8 cellular contexts compared by ENCODE assay signal in genomic region chr15:100849021-100849831, GRCh38. TPM values are rescaled to one million over a fixed set of nuclear protein-coding genes. Genes with fewer than 3 reads are reported as not detected.
DNase-seq lines count a peak whose midpoint lies in the region; ATAC-seq, FAIRE-seq and TF ChIP-seq lines count a peak whose summit lies in the region.

No MANE protein-coding gene starts in this region.

- CTCF ChIA-PET in HepG2 (lab: Yijun Ruan, JAX; ENCODE audit: low intra/inter-chr PET ratio, low total read pairs) = no interaction called here

- no peaks in the 10 kb centered on the region for H3K9me3 ChIP-seq in right lobe of liver
- no peaks in the 10 kb centered on the region for H3K9me3 ChIP-seq in HepG2 (ENCODE audit: low read length)

- H3K9me3 Mint-ChIP-seq in activated T-cell treated with anti-CD3 and anti-CD28 coated beads, Interleukin-2, amount 50 U/mL, for 72 hours = no peaks in the 10 kb centered on the region

- no peaks in the 10 kb centered on the region for H3K79me2 ChIP-seq in HepG2 (ENCODE audit: insufficient read depth, low read length)

- TF ChIP-seq CTCF in right lobe of liver (IDR thresholded peaks at IDR 0.05) (no peak), HepG2 (CRISPR knock-in tag; IDR thresholded peaks at IDR 0.05) (no peak), fibroblast of villous mesenchyme (IDR thresholded peaks at IDR 0.05; ENCODE audit: insufficient read depth, low read depth, low read length) (peak; percentile 36)

- POLR2A ChIA-PET in HepG2 (lab: Yijun Ruan, JAX) = no interaction called here

- H3K9ac ChIP-seq in HepG2 (ENCODE audit: insufficient read depth, low read depth, low read length) = no peak overlapping the region

- peaks cover 5% of the 10 kb centered on the region for H3K4me1 Mint-ChIP-seq in activated T-cell treated with anti-CD3 and anti-CD28 coated beads, Interleukin-2, amount 50 U/mL, for 72 hours (ENCODE audit: low read depth)

- H3K4me3 ChIP-seq in right lobe of liver (peak overlapping the region; percentile 0 to 42 (median 3)), HepG2 (replicated peaks in 1 of 3; ENCODE audit: insufficient read depth in 1 of 3, low read depth in 2 of 3, low read length in 3 of 3) (no peak overlapping the region), fibroblast of villous mesenchyme (ENCODE audit: low read depth, low read length) (peak overlapping the region; percentile 73), urinary bladder (ENCODE audit: low read depth, low read length) (peak overlapping the region; percentile 50)

- in situ Hi-C loops in HepG2 (cut with HindIII; ENCODE audit: extremely low pct_ligation_motif_present, low pct_unique_long_range_greater_than_20kb) = no loop called here

- H3K27me3 ChIP-seq in right lobe of liver (peaks cover 0 to 6% of the 10 kb centered on the region in 2 donors), HepG2 (ENCODE audit: control insufficient read depth in 1 of 2, insufficient read depth in 2 of 2, low read length in 2 of 2) (peaks cover 0 to 6% of the 10 kb centered on the region in 2 experiments; a peak in 1 of 5 replicates)

- H3K27ac Mint-ChIP-seq in activated T-cell treated with anti-CD3 and anti-CD28 coated beads, Interleukin-2, amount 50 U/mL, for 72 hours = no peak overlapping the region

- H3K27me3 Mint-ChIP-seq in activated T-cell treated with anti-CD3 and anti-CD28 coated beads, Interleukin-2, amount 50 U/mL, for 72 hours (ENCODE audit: low read depth) = peaks cover 25% of the 10 kb centered on the region

- no peaks in the 10 kb centered on the region for H4K20me1 ChIP-seq in HepG2 (ENCODE audit: insufficient read depth, low read length)

- H3K4me2 ChIP-seq in HepG2 (ENCODE audit: low read depth, low read length) = no peak overlapping the region

- TF ChIP-seq EP300 in HepG2 (IDR thresholded peaks at IDR 0.05; ENCODE audit: low read depth in 2 of 2, low read length in 2 of 2) (no peak), HepG2 (CRISPR knock-in tag; IDR thresholded peaks at IDR 0.05; ENCODE audit: borderline replicate concordance) (no peak)

- 21% methylated on average over 14 of the region's 44 CpGs for WGBS in right lobe of liver (ENCODE audit: insufficient coverage, low coverage, low lambda C conversion rate, missing lambda C conversion rate)
- WGBS in HepG2 (ENCODE audit: low lambda C conversion rate) = 73% methylated on average over 24 of the region's 44 CpGs
- WGBS in urinary bladder = 13% methylated on average over 44 of the region's 44 CpGs

- intact Hi-C loops in right lobe of liver (cut with DNase I) = no loop called here
- intact Hi-C loops in HepG2 (cut with micrococcal nuclease; ENCODE audit: unreplicated experiment) = no loop called here
- intact Hi-C loops in posterior cingulate gyrus (cut with DNase I) = no loop called here

- no peaks in the 10 kb centered on the region for H3K36me3 ChIP-seq in right lobe of liver
- H3K36me3 ChIP-seq in HepG2 (replicated peaks in 1 of 2; ENCODE audit: control insufficient read depth in 1 of 2, insufficient read depth in 2 of 2, low read length in 2 of 2) = no peaks in the 10 kb centered on the region
- no peaks in the 10 kb centered on the region for H3K36me3 ChIP-seq in urinary bladder (ENCODE audit: insufficient read depth)

- H3K4me3 Mint-ChIP-seq in activated T-cell treated with anti-CD3 and anti-CD28 coated beads, Interleukin-2, amount 50 U/mL, for 72 hours = peak overlapping the region; percentile 75 to 87

- TF ChIP-seq POLR2A in right lobe of liver (IDR thresholded peaks at IDR 0.05) (no peak), HepG2 (IDR thresholded peaks at IDR 0.05; ENCODE audit: insufficient read depth in 1 of 2, low read depth in 2 of 2, low read length in 2 of 2) (no peak)

- H3K27ac ChIP-seq in right lobe of liver = no peak overlapping the region
- H3K27ac ChIP-seq in HepG2 (ENCODE audit: extremely low read length, insufficient read depth, low read length) = no peak overlapping the region
- H3K27ac ChIP-seq in urinary bladder (ENCODE audit: low read depth) = no peak overlapping the region

- peak in 1 of 3 donors; percentile 53 for DNase-seq in right lobe of liver
- no peak for DNase-seq in HepG2 (ENCODE audit: low spot score)
- peak; percentile 37 for DNase-seq in NCI-H524 treated with DMSO at 0.1 percent for 48 hours (lab: John Stamatoyannopoulos, UW)
- peak; percentile 78 to 79 for DNase-seq in activated T-cell treated with anti-CD3 and anti-CD28 coated beads, Interleukin-2, amount 50 U/mL, for 72 hours
- DNase-seq in fibroblast of villous mesenchyme (ENCODE audit: low read depth) = peak; percentile 58
- peak in 6 of 10 donors; percentile 32 to 92 (median 58) for DNase-seq in posterior cingulate gyrus
- no peak for DNase-seq in NCI-H2196 (lab: John Stamatoyannopoulos, UW; ENCODE audit: unreplicated experiment)

- TF ChIP-seq RAD21 in HepG2 (CRISPR knock-in tag; IDR thresholded peaks at IDR 0.05) = no peak

- no peaks in the 10 kb centered on the region for H3K4me1 ChIP-seq in right lobe of liver
- H3K4me1 ChIP-seq in HepG2 (ENCODE audit: insufficient read depth, low read length) = no peaks in the 10 kb centered on the region; the same call in none of the 2 replicates
- H3K4me1 ChIP-seq in urinary bladder (ENCODE audit: insufficient read depth) = no peaks in the 10 kb centered on the region

- FAIRE-seq in HepG2 (lab: Jason Lieb, UNC) = no peak

- ATAC-seq in right lobe of liver (peak; percentile 18 to 50 (median 48)), HepG2 (no peak)
- ATAC-seq in activated T-cell treated with anti-CD3 and anti-CD28 coated beads, Interleukin-2, amount 50 U/mL, for 72 hours (replicated peaks in 1 of 2) = peak; percentile 94 to 95

- no TSS peak for BruUV-seq in HepG2 (replicated peaks; lab: Mats Ljungman, UMichigan)

- no peak overlapping the region for H2AFZ ChIP-seq in HepG2 (ENCODE audit: low read length)

- no peaks in the 10 kb centered on the region for H3K36me3 Mint-ChIP-seq in activated T-cell treated with anti-CD3 and anti-CD28 coated beads, Interleukin-2, amount 50 U/mL, for 72 hours (ENCODE audit: insufficient read depth in 2 of 2)

TF ChIP-seq in HepG2, 621 proteins besides CTCF, POLR2A, EP300 and RAD21 (continues in another document):
- no peak for TF ChIP-seq HOXA9 (CRISPR knock-in tag; IDR thresholded peaks at IDR 0.05; ENCODE audit: borderline replicate concordance)
- no peak for TF ChIP-seq ZFYVE20 (CRISPR knock-in tag; IDR thresholded peaks at IDR 0.05; ENCODE audit: borderline replicate concordance, low read depth)
- no peak for TF ChIP-seq GPBP1L1 (CRISPR knock-in tag; IDR thresholded peaks at IDR 0.05)
- no peak for TF ChIP-seq ZNF850 (CRISPR knock-in tag; conservative IDR thresholded peaks at IDR 0.05)

RNA-seq across cellular contexts. Expression of gene ALDH1A3, which starts 30.4 kb away (rescaled TPM):
- total RNA-seq in right lobe of liver (1 to 10 TPM; 1.6 to 7.8 (median 4.2) TPM), HepG2 (2016; rRNA removed; fragmentation: Illumina TruSeq; extraction: Trizol) (not detected in 2 replicates), fibroblast of villous mesenchyme (42.7 and 46.7 TPM in 2 replicates), urinary bladder (11.2 TPM)
- not detected in 2 replicates for total RNA-seq in HepG2 (2016; cell fraction: cytosol; rRNA removed; fragmentation: Illumina TruSeq; extraction: Trizol; ENCODE audit: low read depth)
- total RNA-seq in HepG2 (2016; cell fraction: insoluble cytoplasmic fraction; rRNA removed; fragmentation: Illumina TruSeq; extraction: Trizol) = not detected in 2 replicates
- not detected in 2 replicates for total RNA-seq in HepG2 (2016; cell fraction: membrane; rRNA removed; fragmentation: Illumina TruSeq; extraction: Trizol)
- not detected in 2 replicates for total RNA-seq in HepG2 (2016; cell fraction: nucleus; rRNA removed; fragmentation: Illumina TruSeq; extraction: Trizol)
- polyA plus RNA-seq in HepG2 (2011; rRNA removed) (0.03 TPM in 1 of 2 replicates, not detected in the other), urinary bladder (13.7 TPM)
- polyA plus RNA-seq in HepG2 (2011; cell fraction: cytosol; rRNA removed) = not detected in 2 replicates
- polyA plus RNA-seq in HepG2 (2011; cell fraction: nucleus; rRNA removed) = not detected in 2 replicates
- not detected in 2 replicates for polyA plus RNA-seq in HepG2 (2012)
- not detected in 2 replicates for polyA plus RNA-seq in HepG2 (2016; cell fraction: cytosol; fragmentation: Illumina TruSeq; extraction: Trizol; ENCODE audit: low read depth)
- not detected in 2 replicates for polyA plus RNA-seq in HepG2 (2016; cell fraction: insoluble cytoplasmic fraction; fragmentation: Illumina TruSeq; extraction: Trizol; ENCODE audit: low read depth)
- not detected in 2 replicates for polyA plus RNA-seq in HepG2 (2016; cell fraction: membrane; fragmentation: Illumina TruSeq; extraction: Trizol; ENCODE audit: low read depth)
- not detected in 2 replicates for polyA plus RNA-seq in HepG2 (2016; cell fraction: nucleus; fragmentation: Illumina TruSeq; extraction: Trizol; ENCODE audit: insufficient read depth, low read depth)
- 3.3 TPM in 1 of 2 replicates, not detected in the other for polyA minus RNA-seq in HepG2 (2011; rRNA and poly(A)+ RNA removed; ENCODE audit: low replicate concordance)
- not detected in 2 replicates for polyA minus RNA-seq in HepG2 (2011; cell fraction: cytosol; rRNA and poly(A)+ RNA removed)
- polyA minus RNA-seq in HepG2 (2011; cell fraction: nucleus; rRNA and poly(A)+ RNA removed) = not detected in 2 replicates
- under 1 TPM in 1 of 2 donors, not detected in 1; 0.14 TPM for total RNA-seq in activated T-cell treated with anti-CD3 and anti-CD28 coated beads, Interleukin-2, amount 50 U/mL, for 72 hours

Comparison
In these comparisons a context has a peak if more than half of its experiments do, and no peak if none do; other contexts are left out.
1. H3K4me3 ChIP-seq: peak in right lobe of liver (3 of 3), fibroblast of villous mesenchyme (single experiment) and urinary bladder (single experiment); none in HepG2 (0 of 3).
2. DNase-seq: peak in NCI-H524 treated with DMSO at 0.1 percent for 48 hours (single experiment), activated T-cell treated with anti-CD3 and anti-CD28 coated beads, Interleukin-2, amount 50 U/mL, for 72 hours (2 of 2), fibroblast of villous mesenchyme (single experiment) and posterior cingulate gyrus (6 of 10); none in HepG2 (single experiment) and NCI-H2196 (single experiment).